Comparison of ENCODE assay signal across 1 cellular context in the genomic region with DNA sequence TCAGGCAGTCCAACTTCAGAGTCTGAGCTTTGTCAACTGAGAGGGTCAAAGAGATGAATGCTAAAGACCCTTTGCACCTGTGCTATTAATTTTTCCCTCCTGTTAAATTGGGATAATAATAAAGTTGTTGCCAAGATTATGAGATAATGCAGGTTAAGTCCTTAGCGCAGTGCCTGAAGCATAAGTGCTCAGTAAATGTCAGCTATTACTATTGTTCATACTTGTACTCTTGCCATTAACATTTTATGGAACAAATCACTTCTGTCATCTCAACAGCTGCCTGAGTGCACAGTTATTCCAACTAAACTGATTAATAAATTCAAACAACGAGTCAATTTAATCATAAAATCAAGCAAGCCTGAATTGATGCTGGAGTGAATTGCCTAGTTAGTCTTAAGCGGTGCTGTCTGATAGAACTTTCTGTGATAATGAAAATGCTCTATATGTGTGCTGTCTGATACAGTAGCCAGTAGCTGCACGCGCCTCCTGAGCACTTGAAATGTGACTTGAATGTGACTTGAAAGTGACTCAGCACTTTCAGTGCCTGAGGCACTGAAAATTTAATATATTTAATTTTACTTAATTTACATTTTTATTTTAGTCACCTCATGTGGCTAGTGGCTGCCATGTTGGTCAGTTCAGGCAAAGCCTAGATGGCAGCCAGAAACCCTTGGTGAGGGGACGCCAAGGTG.
TF ChIP-seq lines count a peak whose summit lies in the region.

No MANE protein-coding gene starts in this region.

TF ChIP-seq in HCT116, 20 proteins besides CTCF, POLR2A, EP300 and RAD21 (continued from another document):
- TF ChIP-seq, protein P1, sequence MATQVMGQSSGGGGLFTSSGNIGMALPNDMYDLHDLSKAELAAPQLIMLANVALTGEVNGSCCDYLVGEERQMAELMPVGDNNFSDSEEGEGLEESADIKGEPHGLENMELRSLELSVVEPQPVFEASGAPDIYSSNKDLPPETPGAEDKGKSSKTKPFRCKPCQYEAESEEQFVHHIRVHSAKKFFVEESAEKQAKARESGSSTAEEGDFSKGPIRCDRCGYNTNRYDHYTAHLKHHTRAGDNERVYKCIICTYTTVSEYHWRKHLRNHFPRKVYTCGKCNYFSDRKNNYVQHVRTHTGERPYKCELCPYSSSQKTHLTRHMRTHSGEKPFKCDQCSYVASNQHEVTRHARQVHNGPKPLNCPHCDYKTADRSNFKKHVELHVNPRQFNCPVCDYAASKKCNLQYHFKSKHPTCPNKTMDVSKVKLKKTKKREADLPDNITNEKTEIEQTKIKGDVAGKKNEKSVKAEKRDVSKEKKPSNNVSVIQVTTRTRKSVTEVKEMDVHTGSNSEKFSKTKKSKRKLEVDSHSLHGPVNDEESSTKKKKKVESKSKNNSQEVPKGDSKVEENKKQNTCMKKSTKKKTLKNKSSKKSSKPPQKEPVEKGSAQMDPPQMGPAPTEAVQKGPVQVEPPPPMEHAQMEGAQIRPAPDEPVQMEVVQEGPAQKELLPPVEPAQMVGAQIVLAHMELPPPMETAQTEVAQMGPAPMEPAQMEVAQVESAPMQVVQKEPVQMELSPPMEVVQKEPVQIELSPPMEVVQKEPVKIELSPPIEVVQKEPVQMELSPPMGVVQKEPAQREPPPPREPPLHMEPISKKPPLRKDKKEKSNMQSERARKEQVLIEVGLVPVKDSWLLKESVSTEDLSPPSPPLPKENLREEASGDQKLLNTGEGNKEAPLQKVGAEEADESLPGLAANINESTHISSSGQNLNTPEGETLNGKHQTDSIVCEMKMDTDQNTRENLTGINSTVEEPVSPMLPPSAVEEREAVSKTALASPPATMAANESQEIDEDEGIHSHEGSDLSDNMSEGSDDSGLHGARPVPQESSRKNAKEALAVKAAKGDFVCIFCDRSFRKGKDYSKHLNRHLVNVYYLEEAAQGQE (IDR thresholded peaks at IDR 0.05; ENCODE audit: low read depth) = no peak
- TF ChIP-seq JUND (IDR thresholded peaks at IDR 0.05) (no peak), EGR1 (IDR thresholded peaks at IDR 0.05; ENCODE audit: low read depth) (no peak), ELF1 (IDR thresholded peaks at IDR 0.05; ENCODE audit: borderline replicate concordance, low read depth) (no peak), CEBPB (IDR thresholded peaks at IDR 0.05; ENCODE audit: low read depth) (no peak), ZNF274 (IDR thresholded peaks at IDR 0.05; ENCODE audit: low read depth, low read length) (no peak), TCF7L2 (IDR thresholded peaks at IDR 0.05; ENCODE audit: borderline replicate concordance, extremely low read depth, insufficient read depth, insufficient read length) (no peak), FOSL1 (IDR thresholded peaks at IDR 0.05; ENCODE audit: low read depth) (no peak), ZFX (IDR thresholded peaks at IDR 0.05) (no peak), SRF (IDR thresholded peaks at IDR 0.05; ENCODE audit: low read depth) (no peak), EZH2 (IDR thresholded peaks at IDR 0.05) (no peak), SIN3A (IDR thresholded peaks at IDR 0.05; ENCODE audit: low read depth) (no peak)
- TF ChIP-seq, protein P2, sequence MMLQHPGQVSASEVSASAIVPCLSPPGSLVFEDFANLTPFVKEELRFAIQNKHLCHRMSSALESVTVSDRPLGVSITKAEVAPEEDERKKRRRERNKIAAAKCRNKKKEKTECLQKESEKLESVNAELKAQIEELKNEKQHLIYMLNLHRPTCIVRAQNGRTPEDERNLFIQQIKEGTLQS (IDR thresholded peaks at IDR 0.05) = no peak
